In genomic region chr7:20784311-20785210, GRCh38 we compare ENCODE assay signal across 10 cellular contexts. TPM values are rescaled to one million over a fixed set of nuclear protein-coding genes. Genes with fewer than 3 reads are reported as not detected.
DNase-seq lines count a peak whose midpoint lies in the region; ATAC-seq, FAIRE-seq and TF ChIP-seq lines count a peak whose summit lies in the region.
"Had no signal": no experiment of that assay in that cellular context is flagged by ENCODE, and none has a peak within 500 bp of the region (broad histone marks: within the 10 kb centered on the region; RNA-seq: fewer than 3 reads in every experiment).

No MANE protein-coding gene starts in this region.

- H3K36me3 ChIP-seq in kidney (ENCODE audit: control insufficient read depth in 1 of 2, insufficient read depth in 2 of 2, low read length in 2 of 2) = no peaks in the 10 kb centered on the region
- H3K36me3 ChIP-seq in aorta (ENCODE audit: control insufficient read depth in 1 of 2, insufficient read depth in 2 of 2, low read length in 1 of 2) = no peaks in the 10 kb centered on the region

- H3K4me3 ChIP-seq in kidney (ENCODE audit: low read length in 2 of 2) (no peak overlapping the region), aorta (ENCODE audit: low read length in 2 of 2) (peak overlapping the region in 1 of 2 donors; percentile 31)

- no peak for DNase-seq in left cardiac atrium
- DNase-seq in left ventricle myocardium superior = no peak
- DNase-seq in T1000 (lab: John Stamatoyannopoulos, UW) = peak; percentile 66
- DNase-seq in kidney = peak; percentile 73
- DNase-seq in aorta = no peak
- no peak for DNase-seq in cortex of kidney (lab: John Stamatoyannopoulos, UW)
- DNase-seq in NCI-H146 (lab: John Stamatoyannopoulos, UW) = no peak
- DNase-seq: RPMI8226 had no signal

- no peak for FAIRE-seq in kidney (lab: Jason Lieb, UNC)

- peaks cover 0 to 2% of the 10 kb centered on the region in 2 donors for H3K4me1 ChIP-seq in kidney (ENCODE audit: control insufficient read depth in 1 of 2, insufficient read depth in 1 of 2, low read depth in 1 of 2, low read length in 2 of 2)
- H3K4me1 ChIP-seq in aorta (ENCODE audit: control insufficient read depth in 1 of 2, insufficient read depth in 2 of 2, low read length in 2 of 2) = no peaks in the 10 kb centered on the region

- H3K27ac ChIP-seq in kidney (ENCODE audit: low read depth in 2 of 2, low read length in 2 of 2) (no peak overlapping the region), aorta (ENCODE audit: low read depth in 1 of 2, low read length in 2 of 2) (no peak overlapping the region)

- peak; percentile 27 to 49 for ATAC-seq in left cardiac atrium
- ATAC-seq in left ventricle myocardium superior = no peak
- ATAC-seq in aorta (ENCODE audit: low FRiP score) = peak; percentile 53
- no peak for ATAC-seq in GM21447 (IDR thresholded peaks at IDR 0.05; ENCODE audit: unreplicated experiment)

- no peak for TF ChIP-seq CTCF in kidney (IDR thresholded peaks at IDR 0.05; ENCODE audit: borderline replicate concordance, extremely low read depth, insufficient read depth)

- peaks cover 0 to 4% of the 10 kb centered on the region in 2 donors for H3K9me3 ChIP-seq in kidney (ENCODE audit: control insufficient read depth in 1 of 2, low read length in 2 of 2)
- no peaks in the 10 kb centered on the region for H3K9me3 ChIP-seq in aorta (ENCODE audit: control insufficient read depth, low read length)

- intact Hi-C loops in left cardiac atrium (cut with DNase I) (no loop called here), left ventricle myocardium superior (cut with micrococcal nuclease) (no loop called here), kidney (cut with DNase I) (no loop called here), aorta (cut with DNase I) (no loop called here)

- H3K9ac ChIP-seq in kidney (ENCODE audit: low read length in 2 of 2) = no peak overlapping the region

- 3 to 4% methylated on average over 95 to 107 of the region's 107 CpGs for whole genome bisulfite sequencing in aorta, 2 donors

- no peaks in the 10 kb centered on the region for H3K27me3 ChIP-seq in aorta (ENCODE audit: control insufficient read depth in 1 of 2, insufficient read depth in 2 of 2, low read length in 1 of 2)

RNA-seq across cellular contexts. Expression of gene SP8, which starts 2.1 kb away (rescaled TPM):
- total RNA-seq in left cardiac atrium (not detected), left ventricle myocardium superior (not detected), kidney (not detected), aorta (not detected)
- polyA plus RNA-seq in kidney (ENCODE audit: insufficient read depth, low read depth, low replicate concordance) (not detected), aorta (not detected)
- total RNA-seq: fibroblast of villous mesenchyme had no signal

Comparison
In these comparisons a context has a peak if more than half of its experiments do, and no peak if none do; other contexts are left out.
1. ATAC-seq: peak in left cardiac atrium (2 of 2) and aorta (single experiment); none in left ventricle myocardium superior (single experiment) and GM21447 (single experiment).
2. DNase-seq: peak in T1000 (single experiment) and kidney (single experiment); none in left cardiac atrium (single experiment), left ventricle myocardium superior (single experiment), aorta (0 of 2), cortex of kidney (single experiment) and NCI-H146 (single experiment).